ENCODE assay signal across 9 cellular contexts in genomic region chr15:73983211-73983727, GRCh38. TPM values are rescaled to one million over a fixed set of nuclear protein-coding genes. Genes with fewer than 3 reads are reported as not detected.
DNase-seq lines count a peak whose midpoint lies in the region; ATAC-seq and TF ChIP-seq lines count a peak whose summit lies in the region.
"Had no signal": no experiment of that assay in that cellular context is flagged by ENCODE, and none has a peak within 500 bp of the region (broad histone marks: within the 10 kb centered on the region; RNA-seq: fewer than 3 reads in every experiment).

No MANE protein-coding gene starts in this region.

- no peak overlapping the region for H3K4me3 ChIP-seq in lung
- no peak overlapping the region for H3K4me3 ChIP-seq in uterus

- CTCF ChIA-PET in activated CD8-positive, alpha-beta memory T cell treated with anti-CD3 and anti-CD28 coated beads, Interleukin-2, amount 10 ng/mL, durations not matched to agents 7 days and 5 days (lab: Charles Lee): interaction anchor here (1.1 to 1.4 kb wide), 2 partner anchors 10 to 54 kb away, joined by 3 to 5 read pairs; no protein-coding TSS in a partner anchor
- CTCF ChIA-PET in MCF 10A (lab: Yijun Ruan, JAX): interaction anchor here (1.2 to 2.9 kb wide), 4 partner anchors 9 to 70 kb away, joined by 3 to 10 read pairs (median 8); partner anchors contain the start of genes PML and STOML1

- no peaks in the 10 kb centered on the region for H3K9me3 Mint-ChIP-seq in activated CD8-positive, alpha-beta memory T cell treated with anti-CD3 and anti-CD28 coated beads, Interleukin-2, amount 10 ng/mL, durations not matched to agents 7 days and 5 days (ENCODE audit: low read depth)
- H3K9me3 Mint-ChIP-seq in MCF 10A (ENCODE audit: unreplicated experiment): no peaks in the 10 kb centered on the region
- no peaks in the 10 kb centered on the region for H3K9me3 Mint-ChIP-seq in progenitor cell of endocrine pancreas (ENCODE audit: low read depth)
- H3K9me3 Mint-ChIP-seq: CD8-positive, alpha-beta T cell had no signal

- ATAC-seq in activated CD8-positive, alpha-beta memory T cell treated with anti-CD3 and anti-CD28 coated beads, Interleukin-2, amount 10 ng/mL, durations not matched to agents 7 days and 5 days: no peak
- ATAC-seq in lung (ENCODE audit: insufficient read depth, low FRiP score) (no peak), GM21526 (IDR thresholded peaks at IDR 0.05; ENCODE audit: low FRiP score, unreplicated experiment) (no peak), GM18907 (IDR thresholded peaks at IDR 0.05; ENCODE audit: unreplicated experiment) (no peak)

- peak; percentile 36 for DNase-seq in activated CD8-positive, alpha-beta memory T cell treated with anti-CD3 and anti-CD28 coated beads, Interleukin-2, amount 10 ng/mL, durations not matched to agents 7 days and 5 days
- DNase-seq in activated CD8-positive, alpha-beta memory T cell treated with anti-CD3 and anti-CD28 coated beads for 24 hours: no peak
- peak; percentile 97 for DNase-seq in MCF 10A (ENCODE audit: unreplicated experiment)
- peak; percentile 61 for DNase-seq in lung (ENCODE audit: low spot score)
- DNase-seq in uterus: peak; percentile 63 to 65
- DNase-seq in progenitor cell of endocrine pancreas (ENCODE audit: low spot score, unreplicated experiment): no peak

- H3K36me3 Mint-ChIP-seq in activated CD8-positive, alpha-beta memory T cell treated with anti-CD3 and anti-CD28 coated beads, Interleukin-2, amount 10 ng/mL, durations not matched to agents 7 days and 5 days: no peaks in the 10 kb centered on the region
- H3K36me3 Mint-ChIP-seq in MCF 10A (ENCODE audit: insufficient read depth, unreplicated experiment) (peaks cover 5% of the 10 kb centered on the region), progenitor cell of endocrine pancreas (ENCODE audit: insufficient read depth) (no peaks in the 10 kb centered on the region)

- no TSS peak for BruUV-seq in MCF 10A (replicated peaks; lab: Mats Ljungman, UMichigan)

- no peak for TF ChIP-seq CTCF in MCF 10A (IDR thresholded peaks at IDR 0.05; ENCODE audit: unreplicated experiment)
- no peak for TF ChIP-seq CTCF in lung (IDR thresholded peaks at IDR 0.05; ENCODE audit: control extremely low read depth, extremely low read depth)
- TF ChIP-seq CTCF in uterus (IDR thresholded peaks at IDR 0.05): no peak
- no peak for TF ChIP-seq CTCF in progenitor cell of endocrine pancreas (IDR thresholded peaks at IDR 0.05; ENCODE audit: unreplicated experiment)

- POLR2A ChIA-PET in MCF 10A (lab: Yijun Ruan, JAX): interaction anchor here (0.6 to 7.9 kb wide), 11 partner anchors 9 to 563 kb away, joined by 3 to 141 read pairs (median 4); partner anchors contain the start of genes PML and STOML1

- no peak overlapping the region for H3K4me3 Mint-ChIP-seq in activated CD8-positive, alpha-beta memory T cell treated with anti-CD3 and anti-CD28 coated beads, Interleukin-2, amount 10 ng/mL, durations not matched to agents 7 days and 5 days
- peak overlapping the region; percentile 59 for H3K4me3 Mint-ChIP-seq in MCF 10A (ENCODE audit: unreplicated experiment)
- H3K4me3 Mint-ChIP-seq in progenitor cell of endocrine pancreas (ENCODE audit: low read depth): no peak overlapping the region

- peaks cover 5% of the 10 kb centered on the region for H3K27me3 Mint-ChIP-seq in activated CD8-positive, alpha-beta memory T cell treated with anti-CD3 and anti-CD28 coated beads, Interleukin-2, amount 10 ng/mL, durations not matched to agents 7 days and 5 days
- H3K27me3 Mint-ChIP-seq in MCF 10A (ENCODE audit: insufficient read depth, unreplicated experiment): no peaks in the 10 kb centered on the region
- peaks cover 3% of the 10 kb centered on the region for H3K27me3 Mint-ChIP-seq in progenitor cell of endocrine pancreas

- no peaks in the 10 kb centered on the region for H3K27me3 ChIP-seq in lung (ENCODE audit: control insufficient read depth, insufficient read depth)
- H3K27me3 ChIP-seq in uterus: no peaks in the 10 kb centered on the region

- H3K27ac ChIP-seq in lung (ENCODE audit: low read depth in 1 of 2, low read length in 1 of 2): peak overlapping the region; percentile 82 to 95
- H3K27ac ChIP-seq in uterus: peak overlapping the region; percentile 83 to 87

- peaks cover 0 to 1% of the 10 kb centered on the region in 2 donors for H3K36me3 ChIP-seq in lung (ENCODE audit: control insufficient read depth in 2 of 2, insufficient read depth in 2 of 2, low read length in 2 of 2)
- H3K36me3 ChIP-seq in uterus: no peaks in the 10 kb centered on the region

- H3K4me1 ChIP-seq in lung (ENCODE audit: control insufficient read depth in 2 of 2, insufficient read depth in 2 of 2, low read length in 2 of 2) (peaks cover 23 to 41% of the 10 kb centered on the region in 2 donors), uterus (peaks cover 7 to 16% of the 10 kb centered on the region in 2 donors)

- H3K9me3 ChIP-seq in lung (ENCODE audit: control insufficient read depth in 2 of 2, insufficient read depth in 1 of 2, low read length in 1 of 2): no peaks in the 10 kb centered on the region
- H3K9me3 ChIP-seq in uterus: no peaks in the 10 kb centered on the region

- H3K4me1 Mint-ChIP-seq in activated CD8-positive, alpha-beta memory T cell treated with anti-CD3 and anti-CD28 coated beads, Interleukin-2, amount 10 ng/mL, durations not matched to agents 7 days and 5 days: peaks cover 22% of the 10 kb centered on the region
- peaks cover 68% of the 10 kb centered on the region for H3K4me1 Mint-ChIP-seq in MCF 10A (ENCODE audit: insufficient read depth, unreplicated experiment)
- H3K4me1 Mint-ChIP-seq in progenitor cell of endocrine pancreas (ENCODE audit: low read depth): peaks cover 1% of the 10 kb centered on the region

- 30 to 52% methylated on average over 9 to 10 of the region's 10 CpGs for WGBS in lung, 2 donors

- H3K27ac Mint-ChIP-seq in activated CD8-positive, alpha-beta memory T cell treated with anti-CD3 and anti-CD28 coated beads, Interleukin-2, amount 10 ng/mL, durations not matched to agents 7 days and 5 days: no peak overlapping the region
- peak overlapping the region; percentile 94 for H3K27ac Mint-ChIP-seq in MCF 10A (ENCODE audit: low read depth, unreplicated experiment)
- H3K27ac Mint-ChIP-seq in progenitor cell of endocrine pancreas: no peak overlapping the region

- no peak for TF ChIP-seq POLR2A in uterus (IDR thresholded peaks at IDR 0.05)

- intact Hi-C loops in MCF 10A (cut with micrococcal nuclease) (no loop called here), uterus (cut with DNase I; ENCODE audit: low total_unique reads) (no loop called here)

RNA-seq across cellular contexts. Expression of gene STOML1, which starts 8.8 kb away (rescaled TPM):
- 1 to 10 TPM; 7.9 to 8.6 TPM for total RNA-seq in activated CD8-positive, alpha-beta memory T cell treated with anti-CD3 and anti-CD28 coated beads, Interleukin-2, amount 10 ng/mL, durations not matched to agents 7 days and 5 days
- total RNA-seq in MCF 10A (2022) (12.0 and 17.6 TPM in 2 replicates), lung (10 to 100 TPM; 10.3 to 30.5 TPM), uterus (10 to 100 TPM in 2 of 4 donors, 1 to 10 TPM in 2; 4.4 to 16.6 (median 8.3) TPM), progenitor cell of endocrine pancreas (8.0 and 8.7 TPM in 2 replicates)
- polyA plus RNA-seq in lung: 10 to 100 TPM; 23.4 to 35.4 TPM

RNA-seq across cellular contexts. Expression of gene PML, which starts 11.2 kb away (rescaled TPM):
- 100 to 1,000 TPM; 104 to 152 TPM for total RNA-seq in activated CD8-positive, alpha-beta memory T cell treated with anti-CD3 and anti-CD28 coated beads, Interleukin-2, amount 10 ng/mL, durations not matched to agents 7 days and 5 days
- 33.4 and 33.9 TPM in 2 replicates for total RNA-seq in MCF 10A (2022)
- 10 to 100 TPM; 77.5 to 80.5 TPM for total RNA-seq in lung
- 10 to 100 TPM; 33.9 to 44.2 TPM for polyA plus RNA-seq in lung
- total RNA-seq in uterus: 100 to 1,000 TPM in 2 of 4 donors, 10 to 100 TPM in 2; 39.0 to 118 (median 78.3) TPM
- 27.8 and 29.9 TPM in 2 replicates for total RNA-seq in progenitor cell of endocrine pancreas

RNA-seq across cellular contexts. Expression of gene LOXL1, which starts 57.0 kb away (rescaled TPM):
- total RNA-seq in activated CD8-positive, alpha-beta memory T cell treated with anti-CD3 and anti-CD28 coated beads, Interleukin-2, amount 10 ng/mL, durations not matched to agents 7 days and 5 days: 1 to 10 TPM; 1.8 to 8.6 TPM
- total RNA-seq in MCF 10A (2022) (4.7 and 4.9 TPM in 2 replicates), lung (10 to 100 TPM; 13.1 to 25.3 TPM), uterus (10 to 100 TPM; 19.4 to 68.4 (median 33.1) TPM), progenitor cell of endocrine pancreas (17.1 and 17.4 TPM in 2 replicates)
- polyA plus RNA-seq in lung: 10 to 100 TPM in 1 of 2 donors, 1 to 10 TPM in 1; 9.4 to 15.5 TPM

Comparison
In these comparisons a context has a peak if more than half of its experiments do, and no peak if none do; other contexts are left out.
1. DNase-seq: peak in activated CD8-positive, alpha-beta memory T cell treated with anti-CD3 and anti-CD28 coated beads, Interleukin-2, amount 10 ng/mL, durations not matched to agents 7 days and 5 days (single experiment), MCF 10A (single experiment), lung (single experiment) and uterus (2 of 2); none in activated CD8-positive, alpha-beta memory T cell treated with anti-CD3 and anti-CD28 coated beads for 24 hours (single experiment) and progenitor cell of endocrine pancreas (single experiment).